In the genomic region with DNA sequence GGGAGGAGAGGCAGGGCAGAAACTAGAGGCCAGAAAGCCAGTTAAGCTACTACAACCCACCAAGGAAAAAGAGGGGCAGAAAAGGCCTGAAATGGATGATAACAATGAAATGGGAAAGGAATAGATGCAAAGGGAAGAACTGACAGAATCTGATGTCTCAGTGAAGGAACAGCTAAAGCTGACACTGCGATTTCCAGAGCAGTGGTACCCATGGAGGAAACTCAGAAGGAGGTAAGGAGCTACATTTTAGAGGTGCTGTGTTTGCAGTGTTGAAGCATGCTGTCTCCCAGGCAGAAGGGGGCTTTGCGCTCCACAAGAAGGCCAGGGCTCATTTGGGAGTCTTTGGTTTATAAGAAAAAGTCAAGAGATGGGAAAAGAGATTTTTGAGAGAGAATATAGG, we compare ENCODE assay signal across 12 cellular contexts. TPM values are rescaled to one million over a fixed set of nuclear protein-coding genes. Genes with fewer than 3 reads are reported as not detected.
A peak's percentile ranks its signal among the peaks of the same experiment; 100 is the strongest.
DNase-seq lines count a peak whose midpoint lies in the region; ATAC-seq and TF ChIP-seq lines count a peak whose summit lies in the region.
"Had no signal": no experiment of that assay in that cellular context is flagged by ENCODE, and none has a peak within 500 bp of the region (broad histone marks: within the 10 kb centered on the region; RNA-seq: fewer than 3 reads in every experiment).

No MANE protein-coding gene starts in this region.

- H3K4me3 Mint-ChIP-seq in activated T-cell treated with anti-CD3 and anti-CD28 coated beads, Interleukin-2, amount 50 U/mL, for 4 hours: peak overlapping the region; percentile 4
- H3K4me3 Mint-ChIP-seq: nephron progenitor cell had no signal

- H3K36me3 Mint-ChIP-seq in activated T-cell treated with anti-CD3 and anti-CD28 coated beads, Interleukin-2, amount 50 U/mL, for 4 hours (ENCODE audit: insufficient read depth): peaks cover 42% of the 10 kb centered on the region

- no peak for TF ChIP-seq EP300 in transverse colon (IDR thresholded peaks at IDR 0.05; ENCODE audit: low read depth)

- H3K4me1 ChIP-seq in muscle layer of colon (ENCODE audit: insufficient read depth, low read length) (peaks cover 69% of the 10 kb centered on the region), transverse colon (peaks cover 30 to 77% (median 67%) of the 10 kb centered on the region in 4 donors)

- TF ChIP-seq POLR2A in transverse colon (IDR thresholded peaks at IDR 0.05): no peak

- H3K9me3 Mint-ChIP-seq in activated T-cell treated with anti-CD3 and anti-CD28 coated beads, Interleukin-2, amount 50 U/mL, for 4 hours: no peaks in the 10 kb centered on the region
- H3K9me3 Mint-ChIP-seq: nephron progenitor cell had no signal

- H3K9me3 ChIP-seq in muscle layer of colon (ENCODE audit: low read length) (no peaks in the 10 kb centered on the region), transverse colon (no peaks in the 10 kb centered on the region)

- H3K4me3 ChIP-seq in brain microvascular endothelial cell (ENCODE audit: low read depth, low read length): no peak overlapping the region
- peak overlapping the region in 1 of 2 donors; percentile 9 for H3K4me3 ChIP-seq in muscle layer of colon (ENCODE audit: low read depth in 1 of 2, low read length in 2 of 2)
- H3K4me3 ChIP-seq in transverse colon: no peak overlapping the region

- TF ChIP-seq CTCF in brain microvascular endothelial cell (IDR thresholded peaks at IDR 0.05; ENCODE audit: low read depth, low read length, missing control alignments) (no peak), transverse colon (IDR thresholded peaks at IDR 0.05) (no peak)

- in situ Hi-C loops in brain microvascular endothelial cell (cut with HindIII; ENCODE audit: low pct_ligation_motif_present, low sequenced_read_pairs): no loop called here
- in situ Hi-C loops in transverse colon (cut with MboI; ENCODE audit: low pct_ligation_motif_present in 1 of 4, low pct_unique_long_range_greater_than_20kb in 1 of 4, low sequenced_read_pairs in 3 of 4): no loop called here

- H3K9ac ChIP-seq in muscle layer of colon (ENCODE audit: low read length): no peak overlapping the region

- no peak for ATAC-seq in activated T-cell treated with anti-CD3 and anti-CD28 coated beads, Interleukin-2, amount 50 U/mL, for 4 hours

- peaks cover 71% of the 10 kb centered on the region for H3K4me1 Mint-ChIP-seq in activated T-cell treated with anti-CD3 and anti-CD28 coated beads, Interleukin-2, amount 50 U/mL, for 4 hours (ENCODE audit: low read depth)

- H3K27me3 ChIP-seq in brain microvascular endothelial cell (replicated peaks) (no peaks in the 10 kb centered on the region), muscle layer of colon (ENCODE audit: control insufficient read depth in 1 of 2, insufficient read depth in 2 of 2, low read length in 2 of 2) (no peaks in the 10 kb centered on the region), transverse colon (no peaks in the 10 kb centered on the region)

- H3K27me3 Mint-ChIP-seq in activated T-cell treated with anti-CD3 and anti-CD28 coated beads, Interleukin-2, amount 50 U/mL, for 4 hours (ENCODE audit: low read depth): no peaks in the 10 kb centered on the region

- peak overlapping the region; percentile 95 for H3K27ac ChIP-seq in brain microvascular endothelial cell
- peak overlapping the region; percentile 78 for H3K27ac ChIP-seq in muscle layer of colon (ENCODE audit: low read depth, low read length)
- peak overlapping the region; percentile 96 to 99 (median 97) for H3K27ac ChIP-seq in transverse colon

- DNase-seq in activated T-cell treated with anti-CD3 and anti-CD28 coated beads, Interleukin-2, amount 50 U/mL, for 4 hours: no peak
- DNase-seq in activated T-cell treated with anti-CD3 and anti-CD28 coated beads, Interleukin-2, amount 50 U/mL, for 1 hour: no peak
- DNase-seq in brain microvascular endothelial cell (no peak), transverse colon (no peak), dedifferentiated amniotic fluid mesenchymal stem cell (ENCODE audit: extremely low spot score) (no peak), SHP77 treated with DMSO at 0.1 percent for 48 hours (lab: John Stamatoyannopoulos, UW) (no peak), NCI-H524 treated with DMSO at 0.1 percent for 48 hours (lab: John Stamatoyannopoulos, UW) (no peak)
- DNase-seq: ACHN, Kasumi-1, NCI-H446 treated with DMSO at 0.1 percent for 48 hours, nephron progenitor cell had no signal

- WGBS in transverse colon (ENCODE audit: low coverage in 1 of 2), 2 donors: 90 to 95% methylated on average over 2 of the region's 2 CpGs

- H3K36me3 ChIP-seq in brain microvascular endothelial cell (replicated peaks) (peaks cover 68% of the 10 kb centered on the region), muscle layer of colon (ENCODE audit: insufficient read depth, low read length) (peaks cover 28% of the 10 kb centered on the region), transverse colon (peaks cover 0 to 23% (median 8%) of the 10 kb centered on the region in 4 donors)

- intact Hi-C loops in transverse colon (cut with DNase I; ENCODE audit: low total_unique reads): no loop called here

RNA-seq across cellular contexts. Expression of gene ZBTB38, which starts 38.0 kb away (rescaled TPM):
- 10 to 100 TPM; 15.4 to 22.5 (median 21.0) TPM for total RNA-seq in activated T-cell treated with anti-CD3 and anti-CD28 coated beads, Interleukin-2, amount 50 U/mL, for 4 hours
- total RNA-seq in transverse colon: 100 to 1,000 TPM in 3 of 4 donors, 10 to 100 TPM in 1; 71.8 to 182 (median 169) TPM
